ENCODE assay signal across 1 cellular context in genomic region chr17:45371414-45372324, GRCh38.
A peak's percentile ranks its signal among the peaks of the same experiment; 100 is the strongest.
TF ChIP-seq lines count a peak whose summit lies in the region.

No MANE protein-coding gene starts in this region.

TF ChIP-seq in HepG2, 621 proteins besides CTCF, POLR2A, EP300 and RAD21 (continued from another document and continues in another):
- no peak for TF ChIP-seq AKNA (CRISPR knock-in tag; IDR thresholded peaks at IDR 0.05; ENCODE audit: borderline replicate concordance)
- TF ChIP-seq ZNF234 (CRISPR knock-in tag; conservative IDR thresholded peaks at IDR 0.05), result no peak
- TF ChIP-seq ZNF337 (CRISPR knock-in tag; IDR thresholded peaks at IDR 0.05; ENCODE audit: borderline replicate concordance, low read depth), result no peak
- peak; percentile 77 for TF ChIP-seq MXD4 (CRISPR knock-in tag; IDR thresholded peaks at IDR 0.05)
- TF ChIP-seq KLF11 (CRISPR knock-in tag; IDR thresholded peaks at IDR 0.05), result no peak; the same call in 1 of the 2 replicates
- TF ChIP-seq ZSCAN25 (CRISPR knock-in tag; IDR thresholded peaks at IDR 0.05), result 0 out of 2 replicates have a peak, but pooled peaks have one; percentile 66
- no peak for TF ChIP-seq MTF1 (CRISPR knock-in tag; IDR thresholded peaks at IDR 0.05)
- no peak for TF ChIP-seq ZFP37 (CRISPR knock-in tag; IDR thresholded peaks at IDR 0.05; ENCODE audit: borderline replicate concordance)
- peak; percentile 94 for TF ChIP-seq KDM3A (CRISPR knock-in tag; IDR thresholded peaks at IDR 0.05; ENCODE audit: low read depth)
- TF ChIP-seq ZNF10 (CRISPR knock-in tag; IDR thresholded peaks at IDR 0.05; ENCODE audit: borderline replicate concordance, low read depth), result no peak
- TF ChIP-seq SOX13 (IDR thresholded peaks at IDR 0.05), result no peak
- peak in 1 of 2 experiments; percentile 58; a peak in 1 of 4 replicates for TF ChIP-seq SOX13 (CRISPR knock-in tag; conservative IDR thresholded peaks at IDR 0.05 in 1 of 2, IDR thresholded peaks at IDR 0.05 in 1 of 2)
- TF ChIP-seq LRRFIP1 (CRISPR knock-in tag; conservative IDR thresholded peaks at IDR 0.05), result no peak
- no peak; the same call in 1 of the 2 replicates for TF ChIP-seq HOXD1 (CRISPR knock-in tag; IDR thresholded peaks at IDR 0.05)
- TF ChIP-seq ZBTB49 (CRISPR knock-in tag; IDR thresholded peaks at IDR 0.05; ENCODE audit: borderline replicate concordance), result no peak
- no peak for TF ChIP-seq ZNF354B (CRISPR knock-in tag; IDR thresholded peaks at IDR 0.05)
- no peak for TF ChIP-seq TCF12 (IDR thresholded peaks at IDR 0.05)
- TF ChIP-seq TCF12 (CRISPR knock-in tag; IDR thresholded peaks at IDR 0.05), result no peak
- TF ChIP-seq RBFOX2 (IDR thresholded peaks at IDR 0.05; ENCODE audit: low read depth, low read length), result peak; percentile 80
- peak; percentile 46; the same call in 1 of the 2 replicates for TF ChIP-seq ZNF691 (CRISPR knock-in tag; IDR thresholded peaks at IDR 0.05; ENCODE audit: borderline replicate concordance, low read depth)
- no peak for TF ChIP-seq REXO4 (CRISPR knock-in tag; IDR thresholded peaks at IDR 0.05; ENCODE audit: borderline replicate concordance)
- peak; percentile 82; the same call in 1 of the 2 replicates for TF ChIP-seq ZNF580 (CRISPR knock-in tag; IDR thresholded peaks at IDR 0.05; ENCODE audit: borderline replicate concordance, low read depth)
- TF ChIP-seq TARDBP (CRISPR knock-in tag; IDR thresholded peaks at IDR 0.05), result peak; percentile 32; the same call in 1 of the 2 replicates
- peak; percentile 60 for TF ChIP-seq ZNF430 (CRISPR knock-in tag; IDR thresholded peaks at IDR 0.05)
- TF ChIP-seq ZNF33A (CRISPR knock-in tag; IDR thresholded peaks at IDR 0.05; ENCODE audit: borderline replicate concordance), result no peak
- no peak for TF ChIP-seq ZNF749 (CRISPR knock-in tag; IDR thresholded peaks at IDR 0.05; ENCODE audit: borderline replicate concordance)
- TF ChIP-seq ZNF431 (CRISPR knock-in tag; IDR thresholded peaks at IDR 0.05; ENCODE audit: borderline replicate concordance, low read depth), result no peak
- TF ChIP-seq SP4 (CRISPR knock-in tag; IDR thresholded peaks at IDR 0.05), result no peak
- TF ChIP-seq ZNF878 (CRISPR knock-in tag; IDR thresholded peaks at IDR 0.05), result no peak
- TF ChIP-seq RARA (CRISPR knock-in tag; IDR thresholded peaks at IDR 0.05), result peak; percentile 46
- TF ChIP-seq POLR2AphosphoS5 (IDR thresholded peaks at IDR 0.05; ENCODE audit: low read depth, low read length), result no peak
- peak; percentile 82 for TF ChIP-seq RXRA (CRISPR knock-in tag; IDR thresholded peaks at IDR 0.05)
- 0 out of 2 replicates have a peak, but pooled peaks have one; percentile 3 for TF ChIP-seq ZBTB46 (CRISPR knock-in tag; IDR thresholded peaks at IDR 0.05; ENCODE audit: borderline replicate concordance)
- TF ChIP-seq ZNF598 (CRISPR knock-in tag; IDR thresholded peaks at IDR 0.05; ENCODE audit: borderline replicate concordance), result no peak
- TF ChIP-seq ZNF841 (CRISPR knock-in tag; IDR thresholded peaks at IDR 0.05; ENCODE audit: borderline replicate concordance), result no peak
- no peak for TF ChIP-seq ZFAT (CRISPR knock-in tag; conservative IDR thresholded peaks at IDR 0.05)
- TF ChIP-seq TFAP4 (IDR thresholded peaks at IDR 0.05; ENCODE audit: borderline replicate concordance, low read depth), result peak; percentile 41; the same call in 1 of the 2 replicates
- no peak for TF ChIP-seq SRSF1 (optimal IDR thresholded peaks at IDR 0.05; ENCODE audit: low read depth, low read length)
- peak; percentile 54; the same call in 1 of the 2 replicates for TF ChIP-seq IRF2 (CRISPR knock-in tag; IDR thresholded peaks at IDR 0.05)
- TF ChIP-seq ZNF7 (CRISPR knock-in tag; IDR thresholded peaks at IDR 0.05), result no peak
- TF ChIP-seq ZBTB38 (CRISPR knock-in tag; IDR thresholded peaks at IDR 0.05), result peak; percentile 94
- TF ChIP-seq ZNF24 (IDR thresholded peaks at IDR 0.05), result no peak
- no peak for TF ChIP-seq PRDM15 (CRISPR knock-in tag; IDR thresholded peaks at IDR 0.05)
- TF ChIP-seq ISL2 (CRISPR knock-in tag; IDR thresholded peaks at IDR 0.05), result no peak; the same call in none of the 2 replicates
- no peak; the same call in 1 of the 2 replicates for TF ChIP-seq ZNF3 (CRISPR knock-in tag; IDR thresholded peaks at IDR 0.05)
- TF ChIP-seq ELF1 (CRISPR knock-in tag; IDR thresholded peaks at IDR 0.05), result no peak
- TF ChIP-seq ZNF570 (CRISPR knock-in tag; IDR thresholded peaks at IDR 0.05; ENCODE audit: borderline replicate concordance), result no peak
- no peak for TF ChIP-seq ZNF460 (CRISPR knock-in tag; IDR thresholded peaks at IDR 0.05; ENCODE audit: borderline replicate concordance)
- TF ChIP-seq ZBTB20 (CRISPR knock-in tag; IDR thresholded peaks at IDR 0.05; ENCODE audit: borderline replicate concordance, low read depth), result peak; percentile 60; the same call in 1 of the 2 replicates
